ENCODE assay signal across 16 cellular contexts in the genomic region with DNA sequence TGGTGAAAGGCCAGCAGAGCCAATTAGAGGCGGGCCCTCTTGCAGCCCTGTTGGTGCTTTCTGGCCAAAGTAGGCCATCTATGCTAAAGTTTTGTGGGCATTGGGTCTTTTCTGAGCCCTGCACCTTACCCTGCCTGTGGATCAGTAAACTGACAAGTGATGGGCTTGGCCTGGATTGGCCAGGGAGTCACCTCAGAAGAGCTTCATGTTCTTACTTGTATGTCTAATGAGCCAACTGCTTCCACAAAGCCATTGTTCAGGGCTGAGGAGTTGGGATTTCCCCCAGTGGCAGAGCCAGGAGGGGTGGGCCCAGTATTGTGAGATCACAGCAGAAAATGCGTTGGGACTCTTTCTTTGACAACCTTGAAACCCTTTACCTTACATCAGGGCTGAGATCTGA.
"Had no signal": no experiment of that assay in that cellular context is flagged by ENCODE, and none has a peak within 500 bp of the region (broad histone marks: within the 10 kb centered on the region; RNA-seq: fewer than 3 reads in every experiment).

No MANE protein-coding gene starts in this region.

- DNase-seq: activated CD4-positive, alpha-beta memory T cell treated with anti-CD3 and anti-CD28 coated beads, Interleukin-2, amount 10 ng/mL, durations not matched to agents 7 days and 5 days; activated gamma-delta T cell; activated T-cell treated with anti-CD3 and anti-CD28 coated beads, Interleukin-2, amount 50 U/mL, for 24 hours; amniotic stem cell; body of pancreas; cortex of kidney; effector CD8-positive, alpha-beta T cell; mesendoderm; natural killer cell; T-helper 17 cell; WERI-Rb-1 had no signal

- ATAC-seq: activated naive CD4-positive, alpha-beta T cell treated with anti-CD3 and anti-CD28 coated beads, Interleukin-2, amount 50 U/mL, for 72 hours; body of pancreas; gastroesophageal sphincter; natural killer cell; stimulated activated effector memory CD8-positive, alpha-beta T cell treated with anti-CD3 and anti-CD28 coated beads, Interleukin-12 subunit alpha, Interleukin-12 subunit beta, amount 100 ng/mL, for 72 hours; T-helper 17 cell had no signal

- H3K4me1 ChIP-seq: body of pancreas, parathyroid adenoma had no signal

- H3K36me3 ChIP-seq: neutrophil had no signal

- H3K27me3 ChIP-seq: body of pancreas, gastroesophageal sphincter, neutrophil had no signal

- H3K4me3 ChIP-seq: body of pancreas, gastroesophageal sphincter had no signal

- H3K27ac ChIP-seq: body of pancreas, neutrophil, parathyroid adenoma, WERI-Rb-1 had no signal

- H3K9me3 ChIP-seq: body of pancreas, gastroesophageal sphincter, neutrophil had no signal
